ENCODE assay signal across 8 cellular contexts in genomic region chr11:97000481-97000880, GRCh38.
"Had no signal": no experiment of that assay in that cellular context is flagged by ENCODE, and none has a peak within 500 bp of the region (broad histone marks: within the 10 kb centered on the region; RNA-seq: fewer than 3 reads in every experiment).

No MANE protein-coding gene starts in this region.

- H3K27ac Mint-ChIP-seq: H9, HFFc6 had no signal

- H2AFZ ChIP-seq: GM23248 had no signal

- H3K9me3 Mint-ChIP-seq: H9 had no signal

- DNase-seq: GM23248, GOT3, H7, H9, HCEC 1CT, HFFc6 had no signal

- H3K4me3 Mint-ChIP-seq: H9, HFFc6 had no signal

- H3K9me3 ChIP-seq: HAP-1 had no signal

- H3K27ac ChIP-seq: GM23248 had no signal

- H3K36me3 ChIP-seq: HAP-1 had no signal

- ATAC-seq: HCT116 had no signal

- H3K4me1 ChIP-seq: HAP-1 had no signal

- H3K9ac ChIP-seq: GM23248 had no signal

- H3K4me3 ChIP-seq: GM23248, HAP-1 had no signal
